16 cellular contexts compared by ENCODE assay signal in genomic region chr2:72788756-72789155, GRCh38. TPM values are rescaled to one million over a fixed set of nuclear protein-coding genes. Genes with fewer than 3 reads are reported as not detected.
DNase-seq lines count a peak whose midpoint lies in the region; ATAC-seq and TF ChIP-seq lines count a peak whose summit lies in the region.
"Had no signal": no experiment of that assay in that cellular context is flagged by ENCODE, and none has a peak within 500 bp of the region (broad histone marks: within the 10 kb centered on the region; RNA-seq: fewer than 3 reads in every experiment).

No MANE protein-coding gene starts in this region.

- DNase-seq in AG09319 (ENCODE audit: extremely low read depth, low read depth) (peak; percentile 22), RPMI7951 (ENCODE audit: low read depth) (peak; percentile 55), fibroblast of gingiva (ENCODE audit: low read depth) (peak; percentile 35), lung microvascular endothelial cell (ENCODE audit: low read depth in 2 of 2) (peak; percentile 13 to 75), NOMO-1 treated with dmso at 0.1 percent for 144 hours (lab: John Stamatoyannopoulos, UW; ENCODE audit: unreplicated experiment) (no peak), GM10266 (ENCODE audit: extremely low spot score) (no peak)
- DNase-seq: activated CD4-positive, alpha-beta T cell treated with anti-CD3 and anti-CD28 coated beads for 48 hours; activated T-cell treated with anti-CD3 and anti-CD28 coated beads, Interleukin-2, amount 50 U/mL, for 48 hours; anterior cingulate cortex; DND-41; GOT3; mesendoderm; NCI-H2171; ovary had no signal

- TF ChIP-seq CTCF in AG09319 (IDR thresholded peaks at IDR 0.05; ENCODE audit: low read depth, low read length) (no peak), GM10266 (IDR thresholded peaks at IDR 0.05; ENCODE audit: control insufficient read depth, insufficient read depth, low read depth, missing control alignments) (no peak)

- ATAC-seq in HG03196 (IDR thresholded peaks at IDR 0.05; ENCODE audit: unreplicated experiment) (no peak), HG02970 (IDR thresholded peaks at IDR 0.05; ENCODE audit: low FRiP score, unreplicated experiment) (no peak)

RNA-seq across cellular contexts. Expression of gene EXOC6B, which starts 37.1 kb away (rescaled TPM):
- 9.7 and 9.9 TPM in 2 replicates for total RNA-seq in RPMI7951 (2014; rRNA removed; shearing (Covaris generic))
- total RNA-seq in lung microvascular endothelial cell: 13.1 and 16.1 TPM in 2 replicates

Comparison
In these comparisons a context has a peak if more than half of its experiments do, and no peak if none do; other contexts are left out.
1. DNase-seq: peak in AG09319 (single experiment), RPMI7951 (single experiment), fibroblast of gingiva (single experiment) and lung microvascular endothelial cell (2 of 2); none in NOMO-1 treated with dmso at 0.1 percent for 144 hours (single experiment) and GM10266 (single experiment).